7 cellular contexts compared by ENCODE assay signal in genomic region chr14:102318781-102319276, GRCh38. TPM values are rescaled to one million over a fixed set of nuclear protein-coding genes. Genes with fewer than 3 reads are reported as not detected.
DNase-seq lines count a peak whose midpoint lies in the region; ATAC-seq and TF ChIP-seq lines count a peak whose summit lies in the region.

No MANE protein-coding gene starts in this region.

- H3K4me3 ChIP-seq in HEK293 (ENCODE audit: low read depth, low read length) = peak overlapping the region; percentile 84
- H3K4me3 ChIP-seq in iPS-11a (ENCODE audit: low read depth, low read length) = peak overlapping the region; percentile 66

- TF ChIP-seq CTCF in HEK293 (tag by site-specific recombination; IDR thresholded peaks at IDR 0.05) = no peak

- CTCF ChIA-PET in HEK293 (lab: Yijun Ruan, JAX) = interaction anchor here (0.6 kb wide), 1 partner anchor 196 kb away, joined by 3 read pairs; no protein-coding TSS in a partner anchor
- CTCF ChIA-PET in activated CD4-positive, alpha-beta memory T cell treated with anti-CD3 and anti-CD28 coated beads, Interleukin-2, amount 10 ng/mL, durations not matched to agents 7 days and 5 days (lab: Charles Lee) = interaction anchor here (0.6 to 1.2 kb wide), 2 partner anchors 29 to 276 kb away, joined by 3 read pairs; no protein-coding TSS in a partner anchor

- no peaks in the 10 kb centered on the region for H3K9me3 ChIP-seq in HEK293 (ENCODE audit: control insufficient read depth, insufficient read depth, low read depth, low read length)

- H3K27ac Mint-ChIP-seq in activated CD4-positive, alpha-beta memory T cell treated with anti-CD3 and anti-CD28 coated beads, Interleukin-2, amount 10 ng/mL, durations not matched to agents 7 days and 5 days = peak overlapping the region; percentile 88
- peak overlapping the region; percentile 100 for H3K27ac Mint-ChIP-seq in stimulated activated effector memory CD8-positive, alpha-beta T cell treated with anti-CD3 and anti-CD28 coated beads, Interleukin-12 subunit alpha, Interleukin-12 subunit beta, amount 100 ng/mL, for 72 hours

- H3K4me1 ChIP-seq in HEK293 (ENCODE audit: control insufficient read depth, insufficient read depth, low read length) = peaks cover 13% of the 10 kb centered on the region

- no peaks in the 10 kb centered on the region for H3K27me3 Mint-ChIP-seq in activated CD4-positive, alpha-beta memory T cell treated with anti-CD3 and anti-CD28 coated beads, Interleukin-2, amount 10 ng/mL, durations not matched to agents 7 days and 5 days

- peak overlapping the region; percentile 87; the same call in 1 of the 2 replicates for H3K27ac ChIP-seq in HEK293 (ENCODE audit: extremely low read depth, low read depth, low read length)

- H3K36me3 Mint-ChIP-seq in activated CD4-positive, alpha-beta memory T cell treated with anti-CD3 and anti-CD28 coated beads, Interleukin-2, amount 10 ng/mL, durations not matched to agents 7 days and 5 days (ENCODE audit: low read depth) = peaks cover 2% of the 10 kb centered on the region
- H3K36me3 Mint-ChIP-seq in stimulated activated effector memory CD8-positive, alpha-beta T cell treated with anti-CD3 and anti-CD28 coated beads, Interleukin-12 subunit alpha, Interleukin-12 subunit beta, amount 100 ng/mL, for 72 hours = peaks cover 39% of the 10 kb centered on the region

- POLR2A ChIA-PET in HEK293 (lab: Yijun Ruan, JAX) = no interaction called here
- POLR2A ChIA-PET in activated CD4-positive, alpha-beta memory T cell treated with anti-CD3 and anti-CD28 coated beads, Interleukin-2, amount 10 ng/mL, durations not matched to agents 7 days and 5 days (lab: Charles Lee) = interaction anchor here (0.9 to 5.9 kb wide), 6 partner anchors 10 to 501 kb away, joined by 3 to 52 read pairs (median 4); partner anchors contain the start of genes CINP, MOK and TECPR2

- H3K9me3 Mint-ChIP-seq in activated CD4-positive, alpha-beta memory T cell treated with anti-CD3 and anti-CD28 coated beads, Interleukin-2, amount 10 ng/mL, durations not matched to agents 7 days and 5 days = no peaks in the 10 kb centered on the region
- H3K9me3 Mint-ChIP-seq in stimulated activated effector memory CD8-positive, alpha-beta T cell treated with anti-CD3 and anti-CD28 coated beads, Interleukin-12 subunit alpha, Interleukin-12 subunit beta, amount 100 ng/mL, for 72 hours = no peaks in the 10 kb centered on the region

- peaks cover 0 to 16% of the 10 kb centered on the region in 2 experiments; a peak in 1 of 3 replicates for H3K36me3 ChIP-seq in HEK293 (ENCODE audit: control insufficient read depth in 2 of 2, insufficient read depth in 1 of 2, low read length in 2 of 2)

- no peak for DNase-seq in activated CD4-positive, alpha-beta memory T cell treated with anti-CD3 and anti-CD28 coated beads, Interleukin-2, amount 10 ng/mL, durations not matched to agents 7 days and 5 days
- DNase-seq in stimulated activated effector memory CD8-positive, alpha-beta T cell treated with anti-CD3 and anti-CD28 coated beads, Interleukin-12 subunit alpha, Interleukin-12 subunit beta, amount 100 ng/mL, for 72 hours (ENCODE audit: low spot score in 2 of 2) = no peak
- no peak for DNase-seq in NCI-H1105 (lab: John Stamatoyannopoulos, UW)

- H3K4me1 Mint-ChIP-seq in activated CD4-positive, alpha-beta memory T cell treated with anti-CD3 and anti-CD28 coated beads, Interleukin-2, amount 10 ng/mL, durations not matched to agents 7 days and 5 days = peaks cover 68% of the 10 kb centered on the region
- H3K4me1 Mint-ChIP-seq in stimulated activated effector memory CD8-positive, alpha-beta T cell treated with anti-CD3 and anti-CD28 coated beads, Interleukin-12 subunit alpha, Interleukin-12 subunit beta, amount 100 ng/mL, for 72 hours = peaks cover 47% of the 10 kb centered on the region

- peak overlapping the region; percentile 83 for H3K4me3 Mint-ChIP-seq in activated CD4-positive, alpha-beta memory T cell treated with anti-CD3 and anti-CD28 coated beads, Interleukin-2, amount 10 ng/mL, durations not matched to agents 7 days and 5 days
- H3K4me3 Mint-ChIP-seq in stimulated activated effector memory CD8-positive, alpha-beta T cell treated with anti-CD3 and anti-CD28 coated beads, Interleukin-12 subunit alpha, Interleukin-12 subunit beta, amount 100 ng/mL, for 72 hours = peak overlapping the region; percentile 95

- no peak for ATAC-seq in stimulated activated effector memory CD8-positive, alpha-beta T cell treated with anti-CD3 and anti-CD28 coated beads, Interleukin-12 subunit alpha, Interleukin-12 subunit beta, amount 100 ng/mL, for 72 hours
- ATAC-seq in HG03460 (IDR thresholded peaks at IDR 0.05; ENCODE audit: unreplicated experiment) (no peak), HG02885 (IDR thresholded peaks at IDR 0.05; ENCODE audit: poor library complexity, unreplicated experiment) (no peak)

TF ChIP-seq in HEK293, 187 proteins besides CTCF, POLR2A, EP300 and RAD21:
- TF ChIP-seq GLIS2 (tag by site-specific recombination; IDR thresholded peaks at IDR 0.05) (0 out of 2 replicates have a peak, but pooled peaks have one; percentile 19), ZBTB21 (tag by site-specific recombination; IDR thresholded peaks at IDR 0.05) (no peak), KLF16 (tag by site-specific recombination; IDR thresholded peaks at IDR 0.05) (no peak), PATZ1 (tag by site-specific recombination; IDR thresholded peaks at IDR 0.05) (no peak), ZNF366 (tag by site-specific recombination; conservative IDR thresholded peaks at IDR 0.05) (peak; percentile 79), ZNF24 (tag by site-specific recombination; IDR thresholded peaks at IDR 0.05) (0 out of 2 replicates have a peak, but pooled peaks have one; percentile 59), ZNF274 (IDR thresholded peaks at IDR 0.05; ENCODE audit: low read length) (no peak), ZNF274 (tag by site-specific recombination; IDR thresholded peaks at IDR 0.05; ENCODE audit: borderline replicate concordance) (no peak)

RNA-seq across cellular contexts. Expression of gene ZNF839, which starts 0.7 kb away (rescaled TPM):
- 10 to 100 TPM; 15.1 to 15.3 TPM for total RNA-seq in activated CD4-positive, alpha-beta memory T cell treated with anti-CD3 and anti-CD28 coated beads, Interleukin-2, amount 10 ng/mL, durations not matched to agents 7 days and 5 days

RNA-seq across cellular contexts. Expression of gene MOK, which starts 13.9 kb away (rescaled TPM):
- total RNA-seq in activated CD4-positive, alpha-beta memory T cell treated with anti-CD3 and anti-CD28 coated beads, Interleukin-2, amount 10 ng/mL, durations not matched to agents 7 days and 5 days = 1 to 10 TPM in 1 of 2 experiments, under 1 TPM in 1; 0.88 to 1.4 TPM

RNA-seq across cellular contexts. Expression of gene CINP, which starts 43.9 kb away (rescaled TPM):
- 10 to 100 TPM; 27.3 to 29.8 TPM for total RNA-seq in activated CD4-positive, alpha-beta memory T cell treated with anti-CD3 and anti-CD28 coated beads, Interleukin-2, amount 10 ng/mL, durations not matched to agents 7 days and 5 days

RNA-seq across cellular contexts. Expression of gene TECPR2, which starts 43.9 kb away (rescaled TPM):
- total RNA-seq in activated CD4-positive, alpha-beta memory T cell treated with anti-CD3 and anti-CD28 coated beads, Interleukin-2, amount 10 ng/mL, durations not matched to agents 7 days and 5 days = 10 to 100 TPM; 12.3 to 12.5 TPM
